Comparison of ENCODE assay signal across 18 cellular contexts in genomic region chr7:156582591-156583123, GRCh38.
DNase-seq lines count a peak whose midpoint lies in the region; ATAC-seq and TF ChIP-seq lines count a peak whose summit lies in the region.
"Had no signal": no experiment of that assay in that cellular context is flagged by ENCODE, and none has a peak within 500 bp of the region (broad histone marks: within the 10 kb centered on the region; RNA-seq: fewer than 3 reads in every experiment).

No MANE protein-coding gene starts in this region.

- H3K27me3 Mint-ChIP-seq in T-helper 2 cell treated with Interferon-gamma antibody and Interleukin-4, amounts not matched to agents 5 μg/mL and 100 μg/mL, for 36 hours (ENCODE audit: low read depth): peaks cover 48% of the 10 kb centered on the region

- peak overlapping the region; percentile 33 for H3K4me3 Mint-ChIP-seq in T-helper 2 cell treated with Interferon-gamma antibody and Interleukin-4, amounts not matched to agents 5 μg/mL and 100 μg/mL, for 36 hours

- H3K27ac ChIP-seq in C4-2B: no peak overlapping the region
- H3K27ac ChIP-seq: SJSA1 had no signal

- TF ChIP-seq POLR2A in NB4 (IDR thresholded peaks at IDR 0.05; ENCODE audit: extremely low read depth, insufficient read length): no peak

- TF ChIP-seq CTCF in C4-2B (conservative IDR thresholded peaks at IDR 0.05): peak; percentile 47
- TF ChIP-seq CTCF in GM12875 (IDR thresholded peaks at IDR 0.05; ENCODE audit: borderline replicate concordance, insufficient read depth, low read depth, low read length): peak; percentile 41; the same call in 1 of the 2 replicates
- TF ChIP-seq CTCF in NB4 (IDR thresholded peaks at IDR 0.05; ENCODE audit: low read depth, low read length): peak; percentile 69

- DNase-seq in NB4 (ENCODE audit: low read depth): peak; percentile 46
- DNase-seq in T-helper 2 cell treated with Interferon-gamma antibody and Interleukin-4, amounts not matched to agents 5 μg/mL and 100 μg/mL, for 36 hours (ENCODE audit: low spot score): no peak
- no peak for DNase-seq in NCI-H69 (lab: John Stamatoyannopoulos, UW)
- no peak for DNase-seq in NCI-H774 (lab: John Stamatoyannopoulos, UW)
- DNase-seq: Calu3; CD4-positive, CD25-positive, alpha-beta regulatory T cell; DMS79 treated with DMSO at 0.1 percent for 48 hours; GF-D8; NCI-H1105; NCI-H1694 treated with DMSO at 0.1 percent for 48 hours; NCI-H446; NCI-H82; T-helper 1 cell had no signal

- peaks cover 38% of the 10 kb centered on the region for H3K4me1 Mint-ChIP-seq in T-helper 2 cell treated with Interferon-gamma antibody and Interleukin-4, amounts not matched to agents 5 μg/mL and 100 μg/mL, for 36 hours (ENCODE audit: low read depth)

- H3K9me3 Mint-ChIP-seq in T-helper 2 cell treated with Interferon-gamma antibody and Interleukin-4, amounts not matched to agents 5 μg/mL and 100 μg/mL, for 36 hours: peaks cover 16% of the 10 kb centered on the region

- peak overlapping the region; percentile 70 for H3K27ac Mint-ChIP-seq in T-helper 2 cell treated with Interferon-gamma antibody and Interleukin-4, amounts not matched to agents 5 μg/mL and 100 μg/mL, for 36 hours
- H3K27ac Mint-ChIP-seq: CD4-positive, CD25-positive, alpha-beta regulatory T cell had no signal

- no peak overlapping the region for H3K4me3 ChIP-seq in GM12875 (ENCODE audit: low read depth, low read length)
- H3K4me3 ChIP-seq in NB4 (ENCODE audit: low read depth, low read length): no peak overlapping the region
- H3K4me3 ChIP-seq: HAP-1, SJSA1 had no signal

- ATAC-seq in HG03354 (IDR thresholded peaks at IDR 0.05; ENCODE audit: poor library complexity, severe bottlenecking, unreplicated experiment): no peak

- H3K36me3 Mint-ChIP-seq in T-helper 2 cell treated with Interferon-gamma antibody and Interleukin-4, amounts not matched to agents 5 μg/mL and 100 μg/mL, for 36 hours (ENCODE audit: low read depth): peaks cover 13% of the 10 kb centered on the region
- H3K36me3 Mint-ChIP-seq: CD4-positive, CD25-positive, alpha-beta regulatory T cell had no signal
